Comparison of ENCODE assay signal across 17 cellular contexts in the genomic region with DNA sequence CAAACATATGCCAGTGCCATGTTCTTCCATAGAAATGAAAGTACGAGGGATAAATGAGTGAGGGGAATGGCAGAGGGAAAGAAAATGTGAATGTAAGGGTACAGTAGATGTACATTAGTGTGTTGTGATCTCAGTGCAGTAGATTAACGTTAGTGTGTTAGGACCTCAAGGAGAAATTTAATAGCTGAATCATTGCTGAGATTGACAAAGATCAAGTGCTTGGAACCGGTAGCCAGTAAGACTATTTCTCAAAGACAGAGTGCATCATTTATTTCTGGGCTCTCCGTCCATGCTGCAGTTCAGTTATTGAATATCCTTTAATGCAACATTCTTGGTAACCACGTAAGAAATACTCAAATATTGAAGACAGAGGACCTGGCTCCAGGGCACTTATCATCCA.
"Had no signal": no experiment of that assay in that cellular context is flagged by ENCODE, and none has a peak within 500 bp of the region (broad histone marks: within the 10 kb centered on the region; RNA-seq: fewer than 3 reads in every experiment).

No MANE protein-coding gene starts in this region.

- H3K9me3 Mint-ChIP-seq: activated naive CD4-positive, alpha-beta T cell treated with anti-CD3 and anti-CD28 coated beads, Interleukin-2, amount 50 U/mL, for 24 hours had no signal

- H3K4me3 ChIP-seq: ovary, sigmoid colon, spleen, thyroid gland had no signal

- ATAC-seq: effector memory CD8-positive, alpha-beta T cell; left lobe of liver; naive thymus-derived CD8-positive, alpha-beta T cell; stimulated activated memory B cell treated with anti-CD40 and anti-IgM and Interleukin-4, amounts not matched to agents 10 μg/mL and 1 μg/mL and 100 μg/mL, for 72 hours; T-helper 17 cell had no signal

- H3K4me3 Mint-ChIP-seq: activated naive CD4-positive, alpha-beta T cell treated with anti-CD3 and anti-CD28 coated beads, Interleukin-2, amount 50 U/mL, for 24 hours; effector memory CD8-positive, alpha-beta T cell; naive thymus-derived CD8-positive, alpha-beta T cell; stimulated activated memory B cell treated with anti-CD40 and anti-IgM and Interleukin-4, amounts not matched to agents 10 μg/mL and 1 μg/mL and 100 μg/mL, for 72 hours; T-helper 17 cell had no signal

- DNase-seq: activated CD4-positive, alpha-beta T cell treated with anti-CD3 and anti-CD28 coated beads, Interleukin-2, amount 50 U/mL, for 4 hours; activated CD4-positive, CD25-positive, alpha-beta regulatory T cell treated with anti-CD3 and anti-CD28 coated beads, Interleukin-2, amount 50 U/mL, for 72 hours; activated gamma-delta T cell; effector memory CD8-positive, alpha-beta T cell; hypothalamus; islet precursor cell; naive thymus-derived CD8-positive, alpha-beta T cell; ovary; sigmoid colon; spleen; stimulated activated CD4-positive, alpha-beta T cell treated with anti-CD3 and anti-CD28 coated beads, Interleukin-4, amount 100 ng/mL, for 4 hours; T-helper 17 cell had no signal

- H3K27ac Mint-ChIP-seq: activated naive CD4-positive, alpha-beta T cell treated with anti-CD3 and anti-CD28 coated beads, Interleukin-2, amount 50 U/mL, for 24 hours; effector memory CD8-positive, alpha-beta T cell; naive thymus-derived CD8-positive, alpha-beta T cell; stimulated activated memory B cell treated with anti-CD40 and anti-IgM and Interleukin-4, amounts not matched to agents 10 μg/mL and 1 μg/mL and 100 μg/mL, for 72 hours; T-helper 17 cell had no signal

- H3K4me1 Mint-ChIP-seq: activated naive CD4-positive, alpha-beta T cell treated with anti-CD3 and anti-CD28 coated beads, Interleukin-2, amount 50 U/mL, for 24 hours; stimulated activated memory B cell treated with anti-CD40 and anti-IgM and Interleukin-4, amounts not matched to agents 10 μg/mL and 1 μg/mL and 100 μg/mL, for 72 hours had no signal

- H3K9me3 ChIP-seq: ovary, thyroid gland had no signal

- H3K27me3 Mint-ChIP-seq: activated naive CD4-positive, alpha-beta T cell treated with anti-CD3 and anti-CD28 coated beads, Interleukin-2, amount 50 U/mL, for 24 hours; effector memory CD8-positive, alpha-beta T cell; naive thymus-derived CD8-positive, alpha-beta T cell; stimulated activated memory B cell treated with anti-CD40 and anti-IgM and Interleukin-4, amounts not matched to agents 10 μg/mL and 1 μg/mL and 100 μg/mL, for 72 hours; T-helper 17 cell had no signal

- H3K27ac ChIP-seq: ovary, spleen, VCaP had no signal

- H3K36me3 Mint-ChIP-seq: activated naive CD4-positive, alpha-beta T cell treated with anti-CD3 and anti-CD28 coated beads, Interleukin-2, amount 50 U/mL, for 24 hours; stimulated activated memory B cell treated with anti-CD40 and anti-IgM and Interleukin-4, amounts not matched to agents 10 μg/mL and 1 μg/mL and 100 μg/mL, for 72 hours had no signal

- H3K27me3 ChIP-seq: ovary, sigmoid colon, spleen, thyroid gland had no signal

- H3K36me3 ChIP-seq: ovary, sigmoid colon, spleen, thyroid gland had no signal
